1 cellular context compared by ENCODE assay signal in genomic region chr2:241771286-241772062, GRCh38.
A peak's percentile ranks its signal among the peaks of the same experiment; 100 is the strongest.
TF ChIP-seq lines count a peak whose summit lies in the region.

No MANE protein-coding gene starts in this region.

TF ChIP-seq in HepG2, 621 proteins besides CTCF, POLR2A, EP300 and RAD21 (continued from another document and continues in another):
- TF ChIP-seq ZKSCAN5 (CRISPR knock-in tag; IDR thresholded peaks at IDR 0.05) (peak; percentile 69; the same call in 1 of the 2 replicates), ZNF263 (CRISPR knock-in tag; IDR thresholded peaks at IDR 0.05) (peak; percentile 93), ZFP1 (CRISPR knock-in tag; IDR thresholded peaks at IDR 0.05) (peak; percentile 6; the same call in 1 of the 2 replicates), SIX1 (CRISPR knock-in tag; IDR thresholded peaks at IDR 0.05; ENCODE audit: borderline replicate concordance) (peak; percentile 85), IRX3 (CRISPR knock-in tag; IDR thresholded peaks at IDR 0.05; ENCODE audit: borderline replicate concordance, low read depth) (peak; percentile 92), MLXIP (CRISPR knock-in tag; IDR thresholded peaks at IDR 0.05; ENCODE audit: borderline replicate concordance) (peak; percentile 84; the same call in 1 of the 2 replicates), ZNF724P (CRISPR knock-in tag; IDR thresholded peaks at IDR 0.05; ENCODE audit: borderline replicate concordance) (peak; percentile 96), NFIB (CRISPR knock-in tag; IDR thresholded peaks at IDR 0.05; ENCODE audit: borderline replicate concordance) (peak; percentile 86; the same call in 1 of the 2 replicates), ZBTB40 (IDR thresholded peaks at IDR 0.05) (no peak), ZBTB40 (CRISPR knock-in tag; IDR thresholded peaks at IDR 0.05) (no peak), CC2D1A (CRISPR knock-in tag; IDR thresholded peaks at IDR 0.05) (peak; percentile 83; the same call in 1 of the 2 replicates), IKZF4 (CRISPR knock-in tag; IDR thresholded peaks at IDR 0.05; ENCODE audit: borderline replicate concordance, low read depth, not compliant biosample characterization) (peak; percentile 94), TOPORS (CRISPR knock-in tag; IDR thresholded peaks at IDR 0.05) (peak; percentile 42; the same call in 1 of the 2 replicates), KLF11 (CRISPR knock-in tag; IDR thresholded peaks at IDR 0.05) (no peak), DBP (CRISPR knock-in tag; IDR thresholded peaks at IDR 0.05; ENCODE audit: not compliant biosample characterization) (no peak), KDM5B (CRISPR knock-in tag; IDR thresholded peaks at IDR 0.05; ENCODE audit: borderline replicate concordance) (peak; percentile 86; the same call in 1 of the 2 replicates), ZSCAN31 (CRISPR knock-in tag; IDR thresholded peaks at IDR 0.05; ENCODE audit: low read depth) (no peak; the same call in 1 of the 2 replicates), ZNF761 (CRISPR knock-in tag; conservative IDR thresholded peaks at IDR 0.05) (0 out of 2 replicates have a peak, but pooled peaks have one; percentile 1), PRPF4 (IDR thresholded peaks at IDR 0.05; ENCODE audit: low read depth, low read length, poor library complexity, severe bottlenecking) (no peak), ZNF101 (CRISPR knock-in tag; IDR thresholded peaks at IDR 0.05; ENCODE audit: borderline replicate concordance, low read depth) (no peak), CCAR2 (optimal IDR thresholded peaks at IDR 0.05; ENCODE audit: low read depth, low read length) (no peak), GABPB1 (CRISPR knock-in tag; IDR thresholded peaks at IDR 0.05) (peak; percentile 74), HDAC2 (CRISPR knock-in tag; IDR thresholded peaks at IDR 0.05) (peak; percentile 67), ZNF839 (CRISPR knock-in tag; IDR thresholded peaks at IDR 0.05; ENCODE audit: borderline replicate concordance) (peak; percentile 88; the same call in 1 of the 2 replicates), GLI4 (CRISPR knock-in tag; IDR thresholded peaks at IDR 0.05; ENCODE audit: borderline replicate concordance) (no peak), SAP130 (CRISPR knock-in tag; IDR thresholded peaks at IDR 0.05; ENCODE audit: low read depth) (peak; percentile 64), KDM2A (CRISPR knock-in tag; IDR thresholded peaks at IDR 0.05; ENCODE audit: borderline replicate concordance, low read depth) (peak; percentile 45), ZNF672 (CRISPR knock-in tag; IDR thresholded peaks at IDR 0.05) (no peak), ZNF484 (CRISPR knock-in tag; IDR thresholded peaks at IDR 0.05; ENCODE audit: borderline replicate concordance, low read depth) (no peak), GATAD2A (CRISPR knock-in tag; IDR thresholded peaks at IDR 0.05) (peak; percentile 84), BCL3 (CRISPR knock-in tag; IDR thresholded peaks at IDR 0.05) (peak; percentile 80; the same call in 1 of the 2 replicates), NONO (IDR thresholded peaks at IDR 0.05) (no peak), NONO (CRISPR knock-in tag; conservative IDR thresholded peaks at IDR 0.05) (peak; percentile 83), ZNF367 (CRISPR knock-in tag; IDR thresholded peaks at IDR 0.05; ENCODE audit: borderline replicate concordance) (0 out of 2 replicates have a peak, but pooled peaks have one; percentile 27), MXD3 (CRISPR knock-in tag; IDR thresholded peaks at IDR 0.05) (peak; percentile 88; the same call in 1 of the 2 replicates), NBN (conservative IDR thresholded peaks at IDR 0.05) (no peak), ZFP36L1 (CRISPR knock-in tag; IDR thresholded peaks at IDR 0.05) (no peak), NCOA5 (CRISPR knock-in tag; IDR thresholded peaks at IDR 0.05) (peak; percentile 83), ZNF772 (CRISPR knock-in tag; IDR thresholded peaks at IDR 0.05) (0 out of 2 replicates have a peak, but pooled peaks have one; percentile 8), NFE2 (CRISPR knock-in tag; IDR thresholded peaks at IDR 0.05) (no peak), ZNF775 (CRISPR knock-in tag; IDR thresholded peaks at IDR 0.05; ENCODE audit: borderline replicate concordance) (0 out of 2 replicates have a peak, but pooled peaks have one; percentile 89), ZNF3 (CRISPR knock-in tag; IDR thresholded peaks at IDR 0.05) (0 out of 2 replicates have a peak, but pooled peaks have one; percentile 45), ZNF230 (CRISPR knock-in tag; IDR thresholded peaks at IDR 0.05) (no peak; the same call in 1 of the 2 replicates), MYC (CRISPR knock-in tag; IDR thresholded peaks at IDR 0.05; ENCODE audit: borderline replicate concordance) (peak; percentile 99), ZNF136 (CRISPR knock-in tag; IDR thresholded peaks at IDR 0.05; ENCODE audit: low read depth) (no peak; the same call in 1 of the 2 replicates)
- TF ChIP-seq, protein P1, sequence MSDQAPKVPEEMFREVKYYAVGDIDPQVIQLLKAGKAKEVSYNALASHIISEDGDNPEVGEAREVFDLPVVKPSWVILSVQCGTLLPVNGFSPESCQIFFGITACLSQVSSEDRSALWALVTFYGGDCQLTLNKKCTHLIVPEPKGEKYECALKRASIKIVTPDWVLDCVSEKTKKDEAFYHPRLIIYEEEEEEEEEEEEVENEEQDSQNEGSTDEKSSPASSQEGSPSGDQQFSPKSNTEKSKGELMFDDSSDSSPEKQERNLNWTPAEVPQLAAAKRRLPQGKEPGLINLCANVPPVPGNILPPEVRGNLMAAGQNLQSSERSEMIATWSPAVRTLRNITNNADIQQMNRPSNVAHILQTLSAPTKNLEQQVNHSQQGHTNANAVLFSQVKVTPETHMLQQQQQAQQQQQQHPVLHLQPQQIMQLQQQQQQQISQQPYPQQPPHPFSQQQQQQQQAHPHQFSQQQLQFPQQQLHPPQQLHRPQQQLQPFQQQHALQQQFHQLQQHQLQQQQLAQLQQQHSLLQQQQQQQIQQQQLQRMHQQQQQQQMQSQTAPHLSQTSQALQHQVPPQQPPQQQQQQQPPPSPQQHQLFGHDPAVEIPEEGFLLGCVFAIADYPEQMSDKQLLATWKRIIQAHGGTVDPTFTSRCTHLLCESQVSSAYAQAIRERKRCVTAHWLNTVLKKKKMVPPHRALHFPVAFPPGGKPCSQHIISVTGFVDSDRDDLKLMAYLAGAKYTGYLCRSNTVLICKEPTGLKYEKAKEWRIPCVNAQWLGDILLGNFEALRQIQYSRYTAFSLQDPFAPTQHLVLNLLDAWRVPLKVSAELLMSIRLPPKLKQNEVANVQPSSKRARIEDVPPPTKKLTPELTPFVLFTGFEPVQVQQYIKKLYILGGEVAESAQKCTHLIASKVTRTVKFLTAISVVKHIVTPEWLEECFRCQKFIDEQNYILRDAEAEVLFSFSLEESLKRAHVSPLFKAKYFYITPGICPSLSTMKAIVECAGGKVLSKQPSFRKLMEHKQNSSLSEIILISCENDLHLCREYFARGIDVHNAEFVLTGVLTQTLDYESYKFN (CRISPR knock-in tag; conservative IDR thresholded peaks at IDR 0.05), result peak; percentile 66
- TF ChIP-seq, protein P2, sequence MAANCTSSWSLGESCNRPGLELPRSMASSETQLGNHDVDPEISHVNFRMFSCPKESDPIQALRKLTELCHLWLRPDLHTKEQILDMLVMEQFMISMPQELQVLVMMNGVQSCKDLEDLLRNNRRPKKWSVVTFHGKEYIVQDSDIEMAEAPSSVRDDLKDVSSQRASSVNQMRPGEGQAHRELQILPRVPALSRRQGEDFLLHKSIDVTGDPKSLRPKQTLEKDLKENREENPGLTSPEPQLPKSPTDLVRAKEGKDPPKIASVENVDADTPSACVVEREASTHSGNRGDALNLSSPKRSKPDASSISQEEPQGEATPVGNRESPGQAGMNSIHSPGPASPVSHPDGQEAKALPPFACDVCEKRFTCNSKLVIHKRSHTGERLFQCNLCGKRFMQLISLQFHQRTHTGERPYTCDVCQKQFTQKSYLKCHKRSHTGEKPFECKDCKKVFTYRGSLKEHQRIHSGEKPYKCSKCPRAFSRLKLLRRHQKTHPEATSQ (CRISPR knock-in tag; IDR thresholded peaks at IDR 0.05; ENCODE audit: borderline replicate concordance), result peak; percentile 90; the same call in 1 of the 2 replicates
